In the genomic region with DNA sequence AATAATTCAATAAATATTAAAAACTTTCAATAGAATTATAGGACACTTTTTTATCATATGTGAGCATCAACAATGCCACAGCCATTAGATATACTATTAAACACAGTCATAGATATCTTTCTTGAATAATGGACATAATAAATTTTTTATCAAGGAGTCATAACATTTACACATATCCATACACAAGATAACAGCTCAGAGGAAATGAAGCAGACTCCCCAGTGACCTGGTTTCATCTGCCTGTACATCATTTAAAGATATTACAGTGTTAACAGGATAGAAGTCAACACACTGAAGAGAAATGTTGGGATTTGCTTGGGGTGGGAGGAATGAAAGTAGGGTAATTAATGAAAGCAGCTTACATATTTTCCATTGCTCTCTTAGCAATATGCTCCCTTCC, we compare ENCODE assay signal across 16 cellular contexts. TPM values are rescaled to one million over a fixed set of nuclear protein-coding genes. Genes with fewer than 3 reads are reported as not detected.
DNase-seq lines count a peak whose midpoint lies in the region; ATAC-seq and TF ChIP-seq lines count a peak whose summit lies in the region.
"Had no signal": no experiment of that assay in that cellular context is flagged by ENCODE, and none has a peak within 500 bp of the region (broad histone marks: within the 10 kb centered on the region; RNA-seq: fewer than 3 reads in every experiment).

No MANE protein-coding gene starts in this region.

- DNase-seq in GM23248, result peak; percentile 24
- peak; percentile 8 for DNase-seq in PC-3
- DNase-seq in fibroblast of mammary gland (ENCODE audit: low read depth), result peak; percentile 68
- no peak for DNase-seq in foreskin melanocyte
- DNase-seq in GM13976 (ENCODE audit: low spot score), result no peak
- no peak for DNase-seq in activated gamma-delta T cell treated with Interleukin-2 at 50 U/mL for 16 hours
- DNase-seq: CD4-positive, alpha-beta T cell; DMS153; NCI-H1417 treated with DMSO at 0.1 percent for 48 hours; NCI-H187 treated with DMSO at 0.1 percent for 48 hours; NCI-H345; NCI-H526; NK-92 treated with Interleukin-12 subunit alpha and Interleukin-12 subunit beta, amount 100 ng/mL, for 24 hours; Right ventricle myocardium superior had no signal

- BruUV-seq in PC-3 (replicated peaks; lab: Mats Ljungman, UMichigan), result no TSS peak

- H3K9me2 ChIP-seq in GM23248 (ENCODE audit: insufficient read depth) (no peaks in the 10 kb centered on the region), PC-3 (replicated peaks; ENCODE audit: low read length) (no peaks in the 10 kb centered on the region)

- CTCF ChIA-PET in PC-3 (lab: Charles Lee), result interaction anchor here (0.6 kb wide), 1 partner anchor 382 kb away, joined by 12 read pairs; no protein-coding TSS in a partner anchor

- POLR2A ChIA-PET in PC-3 (lab: Charles Lee; ENCODE audit: unreplicated experiment), result interaction anchor here (0.7 kb wide), 1 partner anchor 30 kb away, joined by 5 read pairs; no protein-coding TSS in a partner anchor

- H3K9ac ChIP-seq in GM23248 (no peak overlapping the region), PC-3 (ENCODE audit: low read length) (no peak overlapping the region)
- H3K9ac ChIP-seq: KMS-11 had no signal

- intact Hi-C loops in PC-3 (cut with micrococcal nuclease), result no loop called here

- H3F3A ChIP-seq in GM23248 (ENCODE audit: insufficient read depth) (peaks cover 28% of the 10 kb centered on the region; the same call in 1 of the 2 replicates), PC-3 (ENCODE audit: low read length, unreplicated experiment) (no peaks in the 10 kb centered on the region)

- H3K4me1 ChIP-seq in GM23248 (ENCODE audit: insufficient read depth), result peaks cover 32% of the 10 kb centered on the region
- H3K4me1 ChIP-seq in PC-3 (ENCODE audit: insufficient read depth, low read length), result peaks cover 14% of the 10 kb centered on the region

- in situ Hi-C loops in GM23248 (cut with MboI), result no loop called here
- in situ Hi-C loops in GM13976 (cut with MboI; ENCODE audit: low sequenced_read_pairs, unreplicated experiment), result no loop called here

- no peak for TF ChIP-seq CTCF in PC-3 (conservative IDR thresholded peaks at IDR 0.05; ENCODE audit: low read depth, low read length)
- TF ChIP-seq CTCF in fibroblast of mammary gland (conservative IDR thresholded peaks at IDR 0.05; ENCODE audit: control insufficient read depth, insufficient read depth, low read depth, low read length), result no peak
- TF ChIP-seq CTCF in GM13976 (IDR thresholded peaks at IDR 0.05; ENCODE audit: borderline replicate concordance, control extremely low read depth, extremely low read depth, insufficient read depth, missing control alignments), result no peak

- H2AFZ ChIP-seq in GM23248 (no peak overlapping the region), PC-3 (ENCODE audit: low read length) (no peak overlapping the region)

- H3K4me3 ChIP-seq in GM23248 (no peak overlapping the region), PC-3 (ENCODE audit: low read length) (no peak overlapping the region), fibroblast of mammary gland (ENCODE audit: control insufficient read depth, low read depth, low read length) (no peak overlapping the region)

- H3K9me3 ChIP-seq in GM23248 (ENCODE audit: low read depth) (no peaks in the 10 kb centered on the region), PC-3 (ENCODE audit: low read length) (no peaks in the 10 kb centered on the region)

- H3K27ac ChIP-seq in GM23248 (no peak overlapping the region), PC-3 (ENCODE audit: low read length) (no peak overlapping the region)
- H3K27ac ChIP-seq: KMS-11 had no signal

- no peaks in the 10 kb centered on the region for H4K20me1 ChIP-seq in GM23248 (ENCODE audit: insufficient read depth)
- no peaks in the 10 kb centered on the region for H4K20me1 ChIP-seq in PC-3 (ENCODE audit: low read length)

- H3K4me2 ChIP-seq in GM23248 (ENCODE audit: unreplicated experiment) (no peak overlapping the region), PC-3 (ENCODE audit: low read length) (no peak overlapping the region)
- H3K4me2 ChIP-seq: KMS-11 had no signal

- H3K36me3 ChIP-seq in GM23248 (ENCODE audit: low read depth) (no peaks in the 10 kb centered on the region), PC-3 (ENCODE audit: low read depth, low read length) (no peaks in the 10 kb centered on the region)

- ATAC-seq in PC-3, result peak; percentile 13; the same call in 1 of the 2 replicates
- ATAC-seq in HG02938 (IDR thresholded peaks at IDR 0.05; ENCODE audit: unreplicated experiment), result no peak

- H3K79me2 ChIP-seq in GM23248 (ENCODE audit: insufficient read depth) (no peaks in the 10 kb centered on the region), PC-3 (ENCODE audit: low read length) (no peaks in the 10 kb centered on the region)

- H3K27me3 ChIP-seq in GM23248 (replicated peaks; ENCODE audit: insufficient read depth) (no peaks in the 10 kb centered on the region), PC-3 (ENCODE audit: low read length) (no peaks in the 10 kb centered on the region)

RNA-seq across cellular contexts. Expression of a gene that starts 5.1 kb away (rescaled TPM):
- total RNA-seq in GM23248 (2014; rRNA removed; shearing (Covaris generic)), result under 0.01 and 0.25 TPM in 2 replicates
- polyA plus RNA-seq in GM23248 (2016; fragmentation: Nextera tagmentation; extraction: Ambion mirVana), result 0.37 and 0.60 TPM in 2 replicates
- total RNA-seq in PC-3 (2014; rRNA removed), result 0.51 and 0.98 TPM in 2 replicates
- total RNA-seq: CD4-positive, alpha-beta T cell; Right ventricle myocardium superior had no signal

Comparison
In these comparisons a context has a peak if more than half of its experiments do, and no peak if none do; other contexts are left out.
1. DNase-seq: peak in GM23248 (single experiment), PC-3 (single experiment) and fibroblast of mammary gland (single experiment); none in foreskin melanocyte (single experiment), GM13976 (single experiment) and activated gamma-delta T cell treated with Interleukin-2 at 50 U/mL for 16 hours (single experiment).